9 cellular contexts compared by ENCODE assay signal in genomic region chr18:29892960-29893558, GRCh38.
DNase-seq lines count a peak whose midpoint lies in the region; ATAC-seq and TF ChIP-seq lines count a peak whose summit lies in the region.
"Had no signal": no experiment of that assay in that cellular context is flagged by ENCODE, and none has a peak within 500 bp of the region (broad histone marks: within the 10 kb centered on the region; RNA-seq: fewer than 3 reads in every experiment).

No MANE protein-coding gene starts in this region.

- no peak overlapping the region for H3K27ac Mint-ChIP-seq in glutamatergic neuron (ENCODE audit: unreplicated experiment)
- H3K27ac Mint-ChIP-seq in CD8-positive, alpha-beta memory T cell, result no peak overlapping the region
- H3K27ac Mint-ChIP-seq: naive thymus-derived CD4-positive, alpha-beta T cell had no signal

- H3K27ac ChIP-seq in RWPE1 (no peak overlapping the region), gastrocnemius medialis (no peak overlapping the region)
- no peak overlapping the region for H3K27ac ChIP-seq in CD8-positive, alpha-beta memory T cell (ENCODE audit: low read depth, low read length)

- H3K36me3 ChIP-seq in CD8-positive, alpha-beta memory T cell (ENCODE audit: insufficient read depth, low read length), result no peaks in the 10 kb centered on the region
- no peaks in the 10 kb centered on the region for H3K36me3 ChIP-seq in gastrocnemius medialis

- ATAC-seq in HG02981 (IDR thresholded peaks at IDR 0.05; ENCODE audit: unreplicated experiment) (no peak), gastrocnemius medialis (no peak)
- ATAC-seq: naive thymus-derived CD4-positive, alpha-beta T cell had no signal

- intact Hi-C loops in gastrocnemius medialis (cut with DNase I; ENCODE audit: low total_unique reads), result no loop called here

- H3K9me3 ChIP-seq in CD8-positive, alpha-beta memory T cell (ENCODE audit: low read length), result no peaks in the 10 kb centered on the region
- no peaks in the 10 kb centered on the region for H3K9me3 ChIP-seq in gastrocnemius medialis

- no peaks in the 10 kb centered on the region for H3K4me1 Mint-ChIP-seq in glutamatergic neuron (ENCODE audit: low read depth, unreplicated experiment)
- no peaks in the 10 kb centered on the region for H3K4me1 Mint-ChIP-seq in CD8-positive, alpha-beta memory T cell
- H3K4me1 Mint-ChIP-seq: naive thymus-derived CD4-positive, alpha-beta T cell had no signal

- DNase-seq in AG09319 (ENCODE audit: extremely low read depth, low read depth) (no peak), GM13977 (ENCODE audit: low spot score) (no peak), RWPE1 (ENCODE audit: low spot score) (no peak), glutamatergic neuron (no peak), hepatic stellate cell (ENCODE audit: low spot score) (no peak), gastrocnemius medialis (no peak)
- no peak for DNase-seq in CD8-positive, alpha-beta memory T cell
- DNase-seq: naive thymus-derived CD4-positive, alpha-beta T cell had no signal

- no peak for TF ChIP-seq POLR2A in gastrocnemius medialis (IDR thresholded peaks at IDR 0.05)

- peaks cover 4% of the 10 kb centered on the region for H3K36me3 Mint-ChIP-seq in glutamatergic neuron (ENCODE audit: unreplicated experiment)
- H3K36me3 Mint-ChIP-seq in CD8-positive, alpha-beta memory T cell, result peaks cover 0 to 4% (median 0%) of the 10 kb centered on the region in 3 donors

- no peaks in the 10 kb centered on the region for H3K4me1 ChIP-seq in CD8-positive, alpha-beta memory T cell (ENCODE audit: insufficient read depth, low read length)
- H3K4me1 ChIP-seq in gastrocnemius medialis, result no peaks in the 10 kb centered on the region

- peak; percentile 21 for TF ChIP-seq CTCF in AG09319 (IDR thresholded peaks at IDR 0.05; ENCODE audit: low read depth, low read length)
- peak; percentile 26 for TF ChIP-seq CTCF in GM13977 (IDR thresholded peaks at IDR 0.05; ENCODE audit: extremely low read depth, insufficient read depth, missing control alignments)
- 0 out of 2 replicates have a peak, but pooled peaks have one; percentile 29 for TF ChIP-seq CTCF in RWPE1 (conservative IDR thresholded peaks at IDR 0.05; ENCODE audit: low read depth)
- TF ChIP-seq CTCF in glutamatergic neuron (IDR thresholded peaks at IDR 0.05; ENCODE audit: partially characterized antibody, unreplicated experiment), result peak; percentile 81
- no peak for TF ChIP-seq CTCF in gastrocnemius medialis (IDR thresholded peaks at IDR 0.05 in 4 of 5, conservative IDR thresholded peaks at IDR 0.05 in 1 of 5)

- no peaks in the 10 kb centered on the region for H3K27me3 ChIP-seq in CD8-positive, alpha-beta memory T cell (ENCODE audit: insufficient read depth, low read length, poor library complexity, severe bottlenecking)
- no peaks in the 10 kb centered on the region for H3K27me3 ChIP-seq in gastrocnemius medialis

- POLR2A ChIA-PET in RWPE1 (lab: Yijun Ruan, JAX; ENCODE audit: low non-redundant PET), result no interaction called here
- POLR2A ChIA-PET in CD8-positive, alpha-beta memory T cell (lab: Charles Lee), result no interaction called here

- H3K4me3 ChIP-seq in CD8-positive, alpha-beta memory T cell (ENCODE audit: low read length), result no peak overlapping the region
- H3K4me3 ChIP-seq in gastrocnemius medialis, result no peak overlapping the region

- no peaks in the 10 kb centered on the region for H3K9me3 Mint-ChIP-seq in glutamatergic neuron (ENCODE audit: unreplicated experiment)
- H3K9me3 Mint-ChIP-seq in CD8-positive, alpha-beta memory T cell, result peaks cover 0 to 31% (median 14%) of the 10 kb centered on the region in 5 donors

- H3K27me3 Mint-ChIP-seq in glutamatergic neuron (ENCODE audit: unreplicated experiment), result no peaks in the 10 kb centered on the region
- no peaks in the 10 kb centered on the region for H3K27me3 Mint-ChIP-seq in CD8-positive, alpha-beta memory T cell
- H3K27me3 Mint-ChIP-seq: naive thymus-derived CD4-positive, alpha-beta T cell had no signal

- CTCF ChIA-PET in RWPE1 (lab: Yijun Ruan, JAX), result no interaction called here
- CTCF ChIA-PET in CD8-positive, alpha-beta memory T cell (lab: Charles Lee), result no interaction called here

- H3K4me3 Mint-ChIP-seq in glutamatergic neuron (ENCODE audit: unreplicated experiment), result no peak overlapping the region
- H3K4me3 Mint-ChIP-seq in CD8-positive, alpha-beta memory T cell, result no peak overlapping the region
- H3K4me3 Mint-ChIP-seq: naive thymus-derived CD4-positive, alpha-beta T cell had no signal

- in situ Hi-C loops in GM13977 (cut with MboI; ENCODE audit: low pct_unique_long_range_greater_than_20kb, low sequenced_read_pairs, unreplicated experiment) (no loop called here), gastrocnemius medialis (cut with MboI; ENCODE audit: low sequenced_read_pairs in 4 of 4) (no loop called here)

Comparison
In these comparisons a context has a peak if more than half of its experiments do, and no peak if none do; other contexts are left out.
1. CTCF ChIP-seq: peak in AG09319 (single experiment), GM13977 (single experiment), RWPE1 (single experiment) and glutamatergic neuron (single experiment); none in gastrocnemius medialis (0 of 5).